Comparison of ENCODE assay signal across 8 cellular contexts in genomic region chr2:218567797-218568189, GRCh38. TPM values are rescaled to one million over a fixed set of nuclear protein-coding genes. Genes with fewer than 3 reads are reported as not detected.
DNase-seq lines count a peak whose midpoint lies in the region; ATAC-seq and TF ChIP-seq lines count a peak whose summit lies in the region.

No MANE protein-coding gene starts in this region.

- peak; percentile 12 for ATAC-seq in GM18520 (IDR thresholded peaks at IDR 0.05; ENCODE audit: unreplicated experiment)
- ATAC-seq in HG03045 (IDR thresholded peaks at IDR 0.05; ENCODE audit: unreplicated experiment): peak; percentile 40
- ATAC-seq in naive thymus-derived CD8-positive, alpha-beta T cell: peak; percentile 68 to 69

- H3K4me3 Mint-ChIP-seq in naive thymus-derived CD8-positive, alpha-beta T cell: peak overlapping the region; percentile 91 to 98 (median 95)

- H3K36me3 ChIP-seq in SJCRH30: peaks cover 31% of the 10 kb centered on the region
- H3K36me3 ChIP-seq in effector memory CD4-positive, alpha-beta T cell (ENCODE audit: control insufficient read depth, insufficient read depth, low read length): peaks cover 6% of the 10 kb centered on the region

- TF ChIP-seq CTCF in AG09309 (IDR thresholded peaks at IDR 0.05; ENCODE audit: control insufficient read depth, insufficient read depth, low read depth, low read length, missing control alignments): no peak

- H3K9me3 Mint-ChIP-seq in naive thymus-derived CD8-positive, alpha-beta T cell: no peaks in the 10 kb centered on the region

- H3K4me1 ChIP-seq in SJCRH30: peaks cover 16% of the 10 kb centered on the region
- peaks cover 33% of the 10 kb centered on the region for H3K4me1 ChIP-seq in effector memory CD4-positive, alpha-beta T cell (ENCODE audit: control insufficient read depth, insufficient read depth, low read length, poor library complexity, severe bottlenecking)

- H3K27me3 Mint-ChIP-seq in naive thymus-derived CD8-positive, alpha-beta T cell: no peaks in the 10 kb centered on the region

- no peaks in the 10 kb centered on the region for H3K27me3 ChIP-seq in SJCRH30
- H3K27me3 ChIP-seq in effector memory CD4-positive, alpha-beta T cell (replicated peaks; ENCODE audit: control insufficient read depth, insufficient read depth, low read length, poor library complexity, severe bottlenecking): no peaks in the 10 kb centered on the region

- DNase-seq in AG09309 (ENCODE audit: low read depth): peak; percentile 5
- DNase-seq in SJCRH30: no peak
- peak in 1 of 3 donors; percentile 68 for DNase-seq in effector memory CD4-positive, alpha-beta T cell
- peak in 4 of 10 donors; percentile 61 to 76 (median 73) for DNase-seq in naive thymus-derived CD8-positive, alpha-beta T cell
- DNase-seq in globus pallidus (ENCODE audit: low spot score): no peak
- DNase-seq in DMS114 treated with DMSO at 0.1 percent for 48 hours (lab: John Stamatoyannopoulos, UW; ENCODE audit: unreplicated experiment): no peak

- peak overlapping the region; percentile 92 to 100 (median 100) for H3K27ac Mint-ChIP-seq in naive thymus-derived CD8-positive, alpha-beta T cell

- peaks cover 0 to 49% (median 4%) of the 10 kb centered on the region in 3 donors for H3K36me3 Mint-ChIP-seq in naive thymus-derived CD8-positive, alpha-beta T cell

- H3K4me3 ChIP-seq in AG09309 (ENCODE audit: control insufficient read depth, low read depth, low read length): peak overlapping the region; percentile 86
- peak overlapping the region; percentile 77 for H3K4me3 ChIP-seq in SJCRH30
- H3K4me3 ChIP-seq in effector memory CD4-positive, alpha-beta T cell (ENCODE audit: insufficient read depth, low read depth, low read length, poor library complexity, severe bottlenecking): peak overlapping the region; percentile 77

- POLR2A ChIA-PET in naive thymus-derived CD8-positive, alpha-beta T cell (lab: Charles Lee): interaction anchor here (0.6 to 1.3 kb wide), 4 partner anchors 10 to 171 kb away, joined by 4 to 5 read pairs (median 4); partner anchors contain the start of genes BCS1L and ZNF142

- H3K4me1 Mint-ChIP-seq in naive thymus-derived CD8-positive, alpha-beta T cell: peaks cover 34 to 70% (median 66%) of the 10 kb centered on the region in 4 donors

- no peaks in the 10 kb centered on the region for H3K9me3 ChIP-seq in SJCRH30 (replicated peaks)
- H3K9me3 ChIP-seq in effector memory CD4-positive, alpha-beta T cell (ENCODE audit: control insufficient read depth, low read length): no peaks in the 10 kb centered on the region

- H3K27ac ChIP-seq in SJCRH30: peak overlapping the region; percentile 93
- H3K27ac ChIP-seq in effector memory CD4-positive, alpha-beta T cell (ENCODE audit: insufficient read depth, low read length, poor library complexity, severe bottlenecking): peak overlapping the region; percentile 99

RNA-seq across cellular contexts. Expression of gene USP37, which starts 0.4 kb away (rescaled TPM):
- total RNA-seq in SJCRH30 (2014; rRNA removed; shearing (Covaris generic)): 30.2 and 34.9 TPM in 2 replicates
- total RNA-seq in naive thymus-derived CD8-positive, alpha-beta T cell: 10 to 100 TPM; 19.9 to 25.2 TPM
- 10 to 100 TPM in 1 of 3 donors, 1 to 10 TPM in 2; 8.6 to 11.6 (median 9.0) TPM for polyA plus RNA-seq in naive thymus-derived CD8-positive, alpha-beta T cell

RNA-seq across cellular contexts. Expression of gene CNOT9, which starts 0.8 kb away (rescaled TPM):
- 166 and 188 TPM in 2 replicates for total RNA-seq in SJCRH30 (2014; rRNA removed; shearing (Covaris generic))
- total RNA-seq in naive thymus-derived CD8-positive, alpha-beta T cell: 10 to 100 TPM; 55.0 to 64.0 TPM
- polyA plus RNA-seq in naive thymus-derived CD8-positive, alpha-beta T cell: 10 to 100 TPM; 17.5 to 19.9 (median 19.0) TPM

RNA-seq across cellular contexts. Expression of gene PLCD4, which starts 39.9 kb away (rescaled TPM):
- total RNA-seq in SJCRH30 (2014; rRNA removed; shearing (Covaris generic)): 0.71 and 0.75 TPM in 2 replicates
- 1 to 10 TPM in 1 of 2 experiments, under 1 TPM in 1; 0.58 to 1.3 TPM for total RNA-seq in naive thymus-derived CD8-positive, alpha-beta T cell
- under 1 TPM; 0.13 to 0.25 (median 0.15) TPM for polyA plus RNA-seq in naive thymus-derived CD8-positive, alpha-beta T cell

Comparison
In these comparisons a context has a peak if more than half of its experiments do, and no peak if none do; other contexts are left out.
1. ATAC-seq: peak in every context shown above with its lines; median percentile 68 in naive thymus-derived CD8-positive, alpha-beta T cell; 40 in HG03045; 12 in GM18520.